Comparison of ENCODE assay signal across 21 cellular contexts in genomic region chr3:129913618-129914017, GRCh38. TPM values are rescaled to one million over a fixed set of nuclear protein-coding genes. Genes with fewer than 3 reads are reported as not detected.
DNase-seq lines count a peak whose midpoint lies in the region; ATAC-seq, FAIRE-seq and TF ChIP-seq lines count a peak whose summit lies in the region.
"Had no signal": no experiment of that assay in that cellular context is flagged by ENCODE, and none has a peak within 500 bp of the region (broad histone marks: within the 10 kb centered on the region; RNA-seq: fewer than 3 reads in every experiment).

No MANE protein-coding gene starts in this region.

- no peak for ATAC-seq in A549
- no peak for ATAC-seq in K562
- no peak for ATAC-seq in GM18502 (IDR thresholded peaks at IDR 0.05; ENCODE audit: poor library complexity, unreplicated experiment)
- ATAC-seq: GM12878, GM23338, HCT116 had no signal

- H3K36me3 ChIP-seq in K562 (ENCODE audit: control insufficient read depth, insufficient read depth, low read length) (no peaks in the 10 kb centered on the region), neutrophil (no peaks in the 10 kb centered on the region)

- TF ChIP-seq CTCF in A549 (IDR thresholded peaks at IDR 0.05), result no peak
- TF ChIP-seq CTCF in C4-2B (conservative IDR thresholded peaks at IDR 0.05), result no peak
- no peak for TF ChIP-seq CTCF in K562 (IDR thresholded peaks at IDR 0.05 in 2 of 3, conservative IDR thresholded peaks at IDR 0.05 in 1 of 3; ENCODE audit: insufficient read depth in 2 of 3, low read depth in 1 of 3, low read length in 3 of 3)
- TF ChIP-seq CTCF in neutrophil (IDR thresholded peaks at IDR 0.05), result no peak

- no TSS peak for BruUV-seq in K562 (replicated peaks; lab: Mats Ljungman, UMichigan)

- H3K27ac ChIP-seq in A549, result 0 out of 6 replicates have a peak overlapping the region, but pooled peaks of 1 of the 2 experiments have one; percentile 21
- peak overlapping the region; percentile 27; the same call in 1 of the 2 replicates for H3K27ac ChIP-seq in C4-2B
- no peak overlapping the region for H3K27ac ChIP-seq in K562 (ENCODE audit: extremely low read depth, low read depth, low read length)
- peak overlapping the region; percentile 96 for H3K27ac ChIP-seq in neutrophil
- H3K27ac ChIP-seq: BLaER1 had no signal

- in situ Hi-C loops in K562 (cut with MboI), result no loop called here

- peaks cover 0 to 6% (median 0%) of the 10 kb centered on the region in 3 donors for H3K36me3 Mint-ChIP-seq in immature natural killer cell

- H4K20me1 ChIP-seq in K562 (replicated peaks; ENCODE audit: control insufficient read depth, insufficient read depth, low read length), result no peaks in the 10 kb centered on the region
- H4K20me1 ChIP-seq: BLaER1 had no signal

- intact Hi-C loops in K562 (cut with micrococcal nuclease), result no loop called here

- H3K27me3 ChIP-seq in K562 (ENCODE audit: control insufficient read depth in 2 of 2, insufficient read depth in 2 of 2, low read length in 2 of 2) (no peaks in the 10 kb centered on the region; a peak in 1 of 5 replicates), neutrophil (no peaks in the 10 kb centered on the region)
- H3K27me3 ChIP-seq: BLaER1 had no signal

- no peak overlapping the region for H2AFZ ChIP-seq in K562 (ENCODE audit: low read depth, low read length)
- H2AFZ ChIP-seq: GM23338 had no signal

- no peak for TF ChIP-seq POLR2A in A549 (IDR thresholded peaks at IDR 0.05; ENCODE audit: low read length)
- TF ChIP-seq POLR2A in K562 (conservative IDR thresholded peaks at IDR 0.05), result no peak

- CTCF ChIA-PET in A549 (lab: Yijun Ruan, JAX), result interaction anchor here (1.3 kb wide), 1 partner anchor 14 kb away, joined by 7 read pairs; no protein-coding TSS in a partner anchor
- CTCF ChIA-PET in K562 (lab: Yijun Ruan, JAX; ENCODE audit: low intra/inter-chr PET ratio), result no interaction called here

- no peak overlapping the region for H3K27ac Mint-ChIP-seq in immature natural killer cell
- H3K27ac Mint-ChIP-seq: B cell; CD4-positive, alpha-beta T cell; CD8-positive, alpha-beta memory T cell; GM23338; H9 had no signal

- no peaks in the 10 kb centered on the region for H3K79me2 ChIP-seq in K562 (ENCODE audit: control insufficient read depth, insufficient read depth, low read length)

- DNase-seq in A549 (ENCODE audit: low read depth in 1 of 2, low spot score in 1 of 2) (no peak), K562 (ENCODE audit: extremely low read depth in 1 of 4, low spot score in 3 of 4) (no peak), NCI-H2081 (lab: John Stamatoyannopoulos, UW) (no peak), immature natural killer cell (no peak)
- DNase-seq: 8988T; CD4-positive, alpha-beta T cell; CD8-positive, alpha-beta memory T cell; DMS79; EL; GDM1; H9 had no signal

- H3K4me3 ChIP-seq in A549 (no peak overlapping the region), K562 (no peak overlapping the region), neutrophil (ENCODE audit: low read depth in 1 of 2, low read length in 1 of 2) (no peak overlapping the region)
- H3K4me3 ChIP-seq: BLaER1, GM12878, GM23338 had no signal

- TF ChIP-seq RAD21 in A549 (conservative IDR thresholded peaks at IDR 0.05 in 1 of 2, IDR thresholded peaks at IDR 0.05 in 1 of 2) (no peak), K562 (CRISPR knock-in tag; conservative IDR thresholded peaks at IDR 0.05 in 1 of 2, IDR thresholded peaks at IDR 0.05 in 1 of 2) (no peak)

- no peaks in the 10 kb centered on the region for H3K9me1 ChIP-seq in K562 (ENCODE audit: control insufficient read depth, insufficient read depth, low read length)

- H3K4me1 ChIP-seq in A549 (peaks cover 10% of the 10 kb centered on the region; the same call in 2 of the 3 replicates), K562 (replicated peaks in 1 of 2; ENCODE audit: control insufficient read depth in 2 of 2, insufficient read depth in 2 of 2, low read length in 2 of 2) (no peaks in the 10 kb centered on the region), neutrophil (ENCODE audit: control insufficient read depth in 1 of 2, insufficient read depth in 1 of 2, low read depth in 1 of 2, low read length in 1 of 2) (peaks cover 53 to 85% of the 10 kb centered on the region in 2 experiments)
- H3K4me1 ChIP-seq: BLaER1 had no signal

- peaks cover 0 to 9% (median 0%) of the 10 kb centered on the region in 3 donors for H3K27me3 Mint-ChIP-seq in immature natural killer cell (ENCODE audit: low read depth in 3 of 3)
- H3K27me3 Mint-ChIP-seq: B cell; CD4-positive, alpha-beta T cell had no signal

- H3K9ac ChIP-seq in K562 (ENCODE audit: insufficient read depth in 1 of 2, low read depth in 2 of 2, low read length in 2 of 2), result no peak overlapping the region
- H3K9ac ChIP-seq: BLaER1 had no signal

- FAIRE-seq in A549 (lab: Jason Lieb, UNC) (no peak), K562 (lab: Jason Lieb, UNC) (no peak)
- FAIRE-seq: GM12878, GM18507 had no signal

- H3K9me3 ChIP-seq in A549, result peaks cover 38% of the 10 kb centered on the region
- H3K9me3 ChIP-seq in K562 (replicated peaks; ENCODE audit: control insufficient read depth, insufficient read depth, low read depth, low read length), result peaks cover 3% of the 10 kb centered on the region
- no peaks in the 10 kb centered on the region for H3K9me3 ChIP-seq in neutrophil

- peaks cover 6 to 33% (median 28%) of the 10 kb centered on the region in 6 donors for H3K9me3 Mint-ChIP-seq in immature natural killer cell

- no peak overlapping the region for H3K4me2 ChIP-seq in A549
- no peak overlapping the region for H3K4me2 ChIP-seq in K562 (ENCODE audit: insufficient read depth, low read length)
- H3K4me2 ChIP-seq: BLaER1, GM23338 had no signal

- WGBS in A549 (ENCODE audit: missing lambda C conversion rate), result 77% methylated on average over 3 of the region's 3 CpGs
- 22% methylated on average over 1 of the region's 3 CpGs for WGBS in K562 (ENCODE audit: insufficient coverage, low coverage, missing lambda C conversion rate)

- POLR2A ChIA-PET in A549 (lab: Yijun Ruan, JAX) (no interaction called here), K562 (lab: Yijun Ruan, JAX) (no interaction called here)

- no peak overlapping the region for H3K4me3 Mint-ChIP-seq in immature natural killer cell
- H3K4me3 Mint-ChIP-seq: B cell; CD14-positive monocyte; CD4-positive, alpha-beta T cell; CD8-positive, alpha-beta memory T cell; GM23338; H9 had no signal

- TF ChIP-seq EP300 in A549 (IDR thresholded peaks at IDR 0.05) (no peak), K562 (IDR thresholded peaks at IDR 0.05; ENCODE audit: low read length) (no peak)

- H3K4me1 Mint-ChIP-seq in immature natural killer cell, result no peaks in the 10 kb centered on the region
- H3K4me1 Mint-ChIP-seq: CD8-positive, alpha-beta memory T cell; GM23338; H9 had no signal

TF ChIP-seq in A549, 52 proteins besides CTCF, POLR2A, EP300 and RAD21:
- TF ChIP-seq NR3C1 (IDR thresholded peaks at IDR 0.05), result no peak
- TF ChIP-seq NFE2L2 (conservative IDR thresholded peaks at IDR 0.05; ENCODE audit: low read length), result peak; percentile 68; the same call in 1 of the 2 replicates

TF ChIP-seq in K562, 482 proteins besides CTCF, POLR2A, EP300 and RAD21 (continues in another document):
- TF ChIP-seq SLC30A9 (CRISPR knock-in tag; IDR thresholded peaks at IDR 0.05), result no peak

RNA-seq across cellular contexts. Expression of gene TMCC1, which starts 20.1 kb away (rescaled TPM):
- polyA plus RNA-seq in A549 (2011; rRNA removed) (75.7 and 75.8 TPM in 2 replicates), A549 (2017; fragmentation: RNase III; extraction: RNeasy Plus Mini Kit Qiagen cat#74134 plus additional on column Dnase treatment) (28.1 to 35.3 TPM (median 30.3 TPM) in 3 replicates), K562 (2011; rRNA removed) (5.6 and 8.7 TPM in 2 replicates), K562 (2014; fragmentation: Illumina TruSeq; extraction: Trizol) (4.8 TPM in 2 replicates), K562 (2014; fragmentation: Nextera tagmentation; extraction: Ambion mirVana) (1 to 10 TPM in 1 of 2 experiments, under 1 TPM in 1; 0.89 to 1.2 TPM), K562 (2014; rRNA removed) (1.6 and 3.3 TPM in 2 replicates), immature natural killer cell (1 to 10 TPM; 1.7 to 5.6 (median 2.2) TPM)
- 7.0 and 7.6 TPM in 2 replicates for polyA plus RNA-seq in A549 (2012; cell fraction: cytosol; rRNA removed)
- 3.7 and 4.9 TPM in 2 replicates for polyA plus RNA-seq in A549 (2012; cell fraction: nucleus; rRNA removed)
- polyA minus RNA-seq in A549 (2011; rRNA and poly(A)+ RNA removed), result 36.3 and 40.5 TPM in 2 replicates
- 6.6 and 12.8 TPM in 2 replicates for total RNA-seq in K562 (2011; cell fraction: chromatin; rRNA removed; ENCODE audit: low replicate concordance)
- total RNA-seq in K562 (2011; cell fraction: nucleolus; rRNA removed), result 7.0 and 7.2 TPM in 2 replicates
- total RNA-seq in K562 (2011; cell fraction: nucleoplasm; rRNA removed), result 9.0 and 12.2 TPM in 2 replicates
- total RNA-seq in K562 (2014; rRNA removed) (2.6 and 4.7 TPM in 2 replicates), K562 (2014; rRNA removed; fragmentation: Illumina TruSeq; extraction: Trizol) (5.1 and 5.6 TPM in 2 replicates), K562 (2015; rRNA removed; fragmentation: Illumina TruSeq; extraction: Trizol) (4.0 and 5.5 TPM in 2 replicates), K562 (2021) (7.7 and 8.5 TPM in 2 replicates)
- 3.0 and 3.2 TPM in 2 replicates for polyA plus RNA-seq in K562 (2011; cell fraction: cytosol; rRNA removed)
- polyA plus RNA-seq in K562 (2011; cell fraction: nucleus; rRNA removed), result 3.3 and 8.4 TPM in 2 replicates
- polyA plus RNA-seq in K562 (2012), result 3.1 and 3.7 TPM in 2 replicates
- polyA minus RNA-seq in K562 (2011; rRNA and poly(A)+ RNA removed), result 10.0 and 10.9 TPM in 2 replicates
- 2.5 and 5.7 TPM in 2 replicates for polyA minus RNA-seq in K562 (2011; cell fraction: cytosol; rRNA and poly(A)+ RNA removed)
- polyA minus RNA-seq in K562 (2011; cell fraction: nucleus; rRNA and poly(A)+ RNA removed), result 7.8 and 9.6 TPM in 2 replicates
